In genomic region chr6:149946631-149947030, GRCh38 we compare ENCODE assay signal across 6 cellular contexts. TPM values are rescaled to one million over a fixed set of nuclear protein-coding genes. Genes with fewer than 3 reads are reported as not detected.
"Had no signal": no experiment of that assay in that cellular context is flagged by ENCODE, and none has a peak within 500 bp of the region (broad histone marks: within the 10 kb centered on the region; RNA-seq: fewer than 3 reads in every experiment).

No MANE protein-coding gene starts in this region.

RNA-seq across cellular contexts. Expression of gene ULBP2, which starts 4.8 kb away (rescaled TPM):
- total RNA-seq: GM23338, H7, HepG2 had no signal
- polyA plus RNA-seq: GM23338, HepG2 had no signal

RNA-seq across cellular contexts. Expression of gene ULBP1, which starts 17.1 kb away (rescaled TPM):
- total RNA-seq: HT1080 had no signal
- polyA plus RNA-seq: IgD-negative memory B cell had no signal

RNA-seq across cellular contexts. Expression of gene RAET1G, which starts 23.7 kb away (rescaled TPM):
- total RNA-seq: GM23338, H4, H7, HepG2 had no signal
- polyA plus RNA-seq: GM23338, HepG2, IgD-negative memory B cell had no signal

RNA-seq across cellular contexts. Expression of gene RAET1E, which starts 48.7 kb away (rescaled TPM):
- total RNA-seq: GM23338, H4, H7, HepG2 had no signal
- polyA plus RNA-seq: GM23338, HepG2, IgD-negative memory B cell had no signal
